ENCODE assay signal across 16 cellular contexts in genomic region chr13:106714271-106714670, GRCh38.
DNase-seq lines count a peak whose midpoint lies in the region; ATAC-seq and TF ChIP-seq lines count a peak whose summit lies in the region.
"Had no signal": no experiment of that assay in that cellular context is flagged by ENCODE, and none has a peak within 500 bp of the region (broad histone marks: within the 10 kb centered on the region; RNA-seq: fewer than 3 reads in every experiment).

No MANE protein-coding gene starts in this region.

- TF ChIP-seq CTCF in heart right ventricle (IDR thresholded peaks at IDR 0.05) (no peak), right atrium auricular region (IDR thresholded peaks at IDR 0.05) (no peak), esophagus muscularis mucosa (IDR thresholded peaks at IDR 0.05) (no peak), suprapubic skin (IDR thresholded peaks at IDR 0.05) (no peak)
- no peak for TF ChIP-seq CTCF in activated CD8-positive, alpha-beta T cell treated with anti-CD3 and anti-CD28 coated beads for 36 hours (IDR thresholded peaks at IDR 0.05)

- no peak overlapping the region for H3K27ac Mint-ChIP-seq in activated CD8-positive, alpha-beta T cell treated with anti-CD3 and anti-CD28 coated beads for 36 hours
- H3K27ac Mint-ChIP-seq: CD4-positive, alpha-beta memory T cell had no signal

- no peaks in the 10 kb centered on the region for H3K36me3 ChIP-seq in heart right ventricle
- H3K36me3 ChIP-seq in right atrium auricular region, result no peaks in the 10 kb centered on the region
- H3K36me3 ChIP-seq in esophagus muscularis mucosa, result no peaks in the 10 kb centered on the region
- H3K36me3 ChIP-seq in mesendoderm (ENCODE audit: control insufficient read depth, insufficient read depth, low read length), result no peaks in the 10 kb centered on the region
- H3K36me3 ChIP-seq in suprapubic skin, result no peaks in the 10 kb centered on the region

- H3K18ac ChIP-seq in mesendoderm (ENCODE audit: low read length), result no peak overlapping the region

- peaks cover 0 to 29% (median 11%) of the 10 kb centered on the region in 11 donors for H3K9me3 ChIP-seq in heart right ventricle
- H3K9me3 ChIP-seq in right atrium auricular region, result peaks cover 0 to 9% of the 10 kb centered on the region in 2 donors
- H3K9me3 ChIP-seq in esophagus muscularis mucosa, result no peaks in the 10 kb centered on the region
- no peaks in the 10 kb centered on the region for H3K9me3 ChIP-seq in suprapubic skin

- CTCF ChIA-PET in activated CD8-positive, alpha-beta T cell treated with anti-CD3 and anti-CD28 coated beads for 36 hours (lab: Charles Lee), result no interaction called here

- no peak overlapping the region for H2BK15ac ChIP-seq in mesendoderm (replicated peaks; ENCODE audit: low read depth)

- no peaks in the 10 kb centered on the region for H3K36me3 Mint-ChIP-seq in activated CD8-positive, alpha-beta T cell treated with anti-CD3 and anti-CD28 coated beads for 36 hours (ENCODE audit: low read depth)
- H3K36me3 Mint-ChIP-seq: CD4-positive, alpha-beta memory T cell had no signal

- WGBS in heart right ventricle, 2 donors, result 81 to 89% methylated on average over 7 of the region's 7 CpGs
- WGBS in esophagus muscularis mucosa, result 80% methylated on average over 7 of the region's 7 CpGs
- no CpG with 5 or more reads among the region's 7 CpGs for WGBS in mesendoderm (ENCODE audit: extremely low coverage, insufficient coverage, low lambda C conversion rate)
- WGBS in suprapubic skin, result 55% methylated on average over 6 of the region's 7 CpGs

- H3K4me2 ChIP-seq in mesendoderm (ENCODE audit: low read length), result no peak overlapping the region

- no peak overlapping the region for H4K5ac ChIP-seq in mesendoderm (ENCODE audit: low read length)

- H4K8ac ChIP-seq in mesendoderm (ENCODE audit: low read depth, low read length), result no peak overlapping the region

- H3K4me1 Mint-ChIP-seq in activated CD8-positive, alpha-beta T cell treated with anti-CD3 and anti-CD28 coated beads for 36 hours (ENCODE audit: low read depth), result no peaks in the 10 kb centered on the region
- H3K4me1 Mint-ChIP-seq: CD4-positive, alpha-beta memory T cell had no signal

- no peak overlapping the region for H3K56ac ChIP-seq in mesendoderm (ENCODE audit: low read length)

- no peak overlapping the region for H2AK5ac ChIP-seq in mesendoderm (ENCODE audit: low read length)

- no peak overlapping the region for H3K9ac ChIP-seq in mesendoderm (ENCODE audit: low read length)

- H3K4me3 Mint-ChIP-seq in activated CD8-positive, alpha-beta T cell treated with anti-CD3 and anti-CD28 coated beads for 36 hours, result no peak overlapping the region
- H3K4me3 Mint-ChIP-seq: CD4-positive, alpha-beta memory T cell had no signal

- H3K27me3 Mint-ChIP-seq in activated CD8-positive, alpha-beta T cell treated with anti-CD3 and anti-CD28 coated beads for 36 hours, result no peaks in the 10 kb centered on the region
- H3K27me3 Mint-ChIP-seq: CD4-positive, alpha-beta memory T cell had no signal

- TF ChIP-seq POLR2A in esophagus muscularis mucosa (IDR thresholded peaks at IDR 0.05; ENCODE audit: low read depth), result no peak
- TF ChIP-seq POLR2A in suprapubic skin (IDR thresholded peaks at IDR 0.05), result no peak

- intact Hi-C loops in heart right ventricle (cut with DNase I), result loop anchor here in 2 of 10 donors (5.0 to 10.0 kb wide), 3 partner anchors 43 to 491 kb away; no protein-coding TSS in a partner anchor
- intact Hi-C loops in esophagus muscularis mucosa (cut with DNase I), result no loop called here
- intact Hi-C loops in activated CD8-positive, alpha-beta T cell treated with anti-CD3 and anti-CD28 coated beads for 36 hours (cut with micrococcal nuclease), result no loop called here

- no peaks in the 10 kb centered on the region for H3K27me3 ChIP-seq in heart right ventricle
- no peaks in the 10 kb centered on the region for H3K27me3 ChIP-seq in right atrium auricular region
- no peaks in the 10 kb centered on the region for H3K27me3 ChIP-seq in esophagus muscularis mucosa
- no peaks in the 10 kb centered on the region for H3K27me3 ChIP-seq in mesendoderm (ENCODE audit: insufficient read depth, low read length, poor library complexity)
- no peaks in the 10 kb centered on the region for H3K27me3 ChIP-seq in suprapubic skin

- H3K23ac ChIP-seq in mesendoderm (ENCODE audit: low read length), result no peak overlapping the region

- peak overlapping the region; percentile 1 to 85 (median 42) for H3K27ac ChIP-seq in heart right ventricle
- peak overlapping the region in 1 of 2 donors; percentile 40 for H3K27ac ChIP-seq in right atrium auricular region
- H3K27ac ChIP-seq in esophagus muscularis mucosa (replicated peaks in 1 of 4), result peak overlapping the region; percentile 47 to 79 (median 64)
- H3K27ac ChIP-seq in mesendoderm (ENCODE audit: low read depth, low read length), result no peak overlapping the region
- H3K27ac ChIP-seq in suprapubic skin, result peak overlapping the region; percentile 57

- DNase-seq in heart right ventricle, result no peak
- DNase-seq in right atrium auricular region (ENCODE audit: low spot score), result no peak
- no peak for DNase-seq in esophagus muscularis mucosa (ENCODE audit: extremely low spot score)
- peak; percentile 32 for DNase-seq in mesendoderm
- no peak for DNase-seq in suprapubic skin (ENCODE audit: low spot score in 2 of 2)
- DNase-seq in activated CD8-positive, alpha-beta T cell treated with anti-CD3 and anti-CD28 coated beads for 36 hours, result no peak
- no peak for DNase-seq in NK-92 treated with Interleukin-12 subunit alpha and Interleukin-12 subunit beta, amount 100 ng/mL, for 24 hours (lab: John Stamatoyannopoulos, UW)
- DNase-seq: CD4-positive, alpha-beta memory T cell; DMS79; GOT3; KG1; NCI-H1436; NCI-H2081; NCI-H524 had no signal

- peaks cover 0 to 51% (median 11%) of the 10 kb centered on the region in 9 donors for H3K4me1 ChIP-seq in heart right ventricle
- H3K4me1 ChIP-seq in right atrium auricular region, result peaks cover 0 to 6% of the 10 kb centered on the region in 2 donors
- peaks cover 11 to 54% (median 39%) of the 10 kb centered on the region in 4 donors for H3K4me1 ChIP-seq in esophagus muscularis mucosa
- no peaks in the 10 kb centered on the region for H3K4me1 ChIP-seq in mesendoderm (ENCODE audit: control insufficient read depth, low read depth, low read length)
- no peaks in the 10 kb centered on the region for H3K4me1 ChIP-seq in suprapubic skin

- TF ChIP-seq EP300 in esophagus muscularis mucosa (IDR thresholded peaks at IDR 0.05) (no peak), suprapubic skin (IDR thresholded peaks at IDR 0.05) (no peak)

- H3K4me3 ChIP-seq in heart right ventricle, result no peak overlapping the region
- no peak overlapping the region for H3K4me3 ChIP-seq in right atrium auricular region
- H3K4me3 ChIP-seq in esophagus muscularis mucosa, result no peak overlapping the region
- no peak overlapping the region for H3K4me3 ChIP-seq in mesendoderm (ENCODE audit: low read length)
- no peak overlapping the region for H3K4me3 ChIP-seq in suprapubic skin

- H3K79me2 ChIP-seq in mesendoderm (ENCODE audit: control insufficient read depth, insufficient read depth, low read length), result no peaks in the 10 kb centered on the region

- peaks cover 10% of the 10 kb centered on the region for H3K9me3 Mint-ChIP-seq in activated CD8-positive, alpha-beta T cell treated with anti-CD3 and anti-CD28 coated beads for 36 hours

- H2BK120ac ChIP-seq in mesendoderm (ENCODE audit: low read depth, low read length), result no peak overlapping the region

- H2BK5ac ChIP-seq in mesendoderm (ENCODE audit: low read length), result no peak overlapping the region

- ATAC-seq in heart right ventricle (peak in 1 of 8 donors; percentile 29), GM21447 (IDR thresholded peaks at IDR 0.05; ENCODE audit: unreplicated experiment) (no peak)
- no peak for ATAC-seq in activated CD8-positive, alpha-beta T cell treated with anti-CD3 and anti-CD28 coated beads for 36 hours
- ATAC-seq: Panc1 had no signal

- H3K4ac ChIP-seq in mesendoderm (ENCODE audit: low read depth, low read length), result no peak overlapping the region

- POLR2A ChIA-PET in activated CD8-positive, alpha-beta T cell treated with anti-CD3 and anti-CD28 coated beads for 36 hours (lab: Charles Lee), result no interaction called here

- no peaks in the 10 kb centered on the region for H3K79me1 ChIP-seq in mesendoderm (ENCODE audit: low read length)
